In genomic region chr15:83830381-83830780, GRCh38 we compare ENCODE assay signal across 20 cellular contexts.
"Had no signal": no experiment of that assay in that cellular context is flagged by ENCODE, and none has a peak within 500 bp of the region (broad histone marks: within the 10 kb centered on the region; RNA-seq: fewer than 3 reads in every experiment).

No MANE protein-coding gene starts in this region.

- H3K4me2 ChIP-seq: SK-N-SH had no signal

- DNase-seq: Karpas-422, KG1, MM.1S, NCI-H1092 treated with DMSO at 0.1 percent for 48 hours, NCI-H1417, NCI-H1436 treated with DMSO at 0.1 percent for 48 hours, NCI-H1694, NCI-H187 treated with DMSO at 0.1 percent for 48 hours, NCI-H2029 treated with DMSO at 0.1 percent for 48 hours, NCI-H2171 treated with DMSO at 0.1 percent for 48 hours, NCI-H345, NCI-H446 treated with DMSO at 0.1 percent for 48 hours, NCI-H510A treated with DMSO at 0.1 percent for 48 hours, NCI-H69, NCI-H774, Right ventricle myocardium superior, RPMI8226, SIG-M5, SK-N-SH, SW 1271 had no signal

- H3K9ac ChIP-seq: SK-N-SH had no signal

- H3K9me3 ChIP-seq: SK-N-SH had no signal
